Comparison of ENCODE assay signal across 24 cellular contexts in genomic region chr18:21928925-21929324, GRCh38.
"Had no signal": no experiment of that assay in that cellular context is flagged by ENCODE, and none has a peak within 500 bp of the region (broad histone marks: within the 10 kb centered on the region; RNA-seq: fewer than 3 reads in every experiment).

No MANE protein-coding gene starts in this region.

- ATAC-seq: HepG2, T-cell had no signal

- H3K27ac Mint-ChIP-seq: T-cell had no signal

- H3K36me3 Mint-ChIP-seq: T-cell had no signal

- H3K9ac ChIP-seq: KMS-11, SK-N-SH had no signal

- H2AFZ ChIP-seq: PC-9 had no signal

- H3K4me3 Mint-ChIP-seq: T-cell had no signal

- H3K27ac ChIP-seq: KMS-11, PC-9, RWPE1 had no signal

- H3K4me1 Mint-ChIP-seq: T-cell had no signal

- DNase-seq: IMR-90, Kasumi-1, MM.1S, NCI-H1092 treated with DMSO at 0.1 percent for 48 hours, NCI-H1436, NCI-H187, NCI-H2029, NCI-H2081 treated with DMSO at 0.1 percent for 48 hours, NCI-H2171, NCI-H226, NCI-H446, NCI-H510A, NCI-H524 treated with DMSO at 0.1 percent for 48 hours, NCI-H69, NCI-H774, OCI-M1, PC-9, SHP77, SK-N-SH, SW 1271, T-cell had no signal

- H3K9me3 ChIP-seq: SK-N-SH had no signal

- H3K4me2 ChIP-seq: KMS-11, PC-9, SK-N-SH had no signal

- H3K4me3 ChIP-seq: PC-9 had no signal
